Comparison of ENCODE assay signal across 14 cellular contexts in the genomic region with DNA sequence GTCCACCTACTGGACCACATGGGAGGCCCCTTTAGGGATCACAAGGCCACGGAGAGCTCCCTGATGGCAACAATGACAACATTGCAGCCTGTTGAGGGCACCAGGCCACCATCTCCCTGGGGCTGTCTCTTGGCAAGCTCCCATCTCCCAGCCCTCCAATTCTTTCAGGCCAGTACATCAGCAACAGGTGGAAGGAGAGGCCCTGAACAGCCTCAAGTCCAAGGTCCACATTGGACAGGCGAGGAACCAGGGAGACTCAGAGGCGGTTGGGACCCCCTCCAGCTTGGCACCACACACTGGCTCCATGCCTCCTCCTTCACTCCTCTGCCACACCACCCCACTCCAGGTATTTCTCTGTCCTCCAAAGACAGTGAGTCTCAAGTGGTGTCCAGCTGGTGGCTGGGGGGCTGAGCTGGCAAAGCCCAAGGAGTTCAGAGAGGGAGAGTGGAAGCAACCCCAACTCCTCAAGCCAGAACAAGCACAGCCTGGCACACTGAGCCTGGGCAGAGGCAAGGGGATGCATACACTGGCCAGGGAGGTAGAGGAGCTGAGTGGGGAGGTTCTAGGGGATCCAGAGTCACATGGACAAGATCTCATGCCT. TPM values are rescaled to one million over a fixed set of nuclear protein-coding genes. Genes with fewer than 3 reads are reported as not detected.
DNase-seq lines count a peak whose midpoint lies in the region; ATAC-seq and TF ChIP-seq lines count a peak whose summit lies in the region.
"Had no signal": no experiment of that assay in that cellular context is flagged by ENCODE, and none has a peak within 500 bp of the region (broad histone marks: within the 10 kb centered on the region; RNA-seq: fewer than 3 reads in every experiment).

No MANE protein-coding gene starts in this region.

- no peaks in the 10 kb centered on the region for H3K9me3 ChIP-seq in CD8-positive, alpha-beta T cell (ENCODE audit: low read length)
- no peaks in the 10 kb centered on the region for H3K9me3 ChIP-seq in OCI-LY1 (ENCODE audit: low read length)
- H3K9me3 ChIP-seq: lower lobe of right lung had no signal

- intact Hi-C loops in CD8-positive, alpha-beta T cell (cut with DNase I, micrococcal nuclease), result no loop called here

- H3K4me3 Mint-ChIP-seq in CD8-positive, alpha-beta T cell, result peak overlapping the region; percentile 94
- peak overlapping the region; percentile 85 to 95 (median 89) for H3K4me3 Mint-ChIP-seq in immature natural killer cell

- H4K20me1 ChIP-seq in OCI-LY1 (ENCODE audit: insufficient read depth, low read length), result no peaks in the 10 kb centered on the region

- H3K4me3 ChIP-seq in CD8-positive, alpha-beta T cell (ENCODE audit: low read depth, low read length), result no peak overlapping the region
- no peak overlapping the region for H3K4me3 ChIP-seq in OCI-LY1 (ENCODE audit: low read depth, low read length, poor library complexity, severe bottlenecking)
- H3K4me3 ChIP-seq: lower lobe of right lung, skin epidermis had no signal

- H3K9me2 ChIP-seq in OCI-LY1 (ENCODE audit: low read depth, low read length), result no peaks in the 10 kb centered on the region

- H3K9ac ChIP-seq in OCI-LY1 (ENCODE audit: low read length), result peak overlapping the region; percentile 88; the same call in 1 of the 2 replicates

- H3K27ac ChIP-seq in CD8-positive, alpha-beta T cell (ENCODE audit: low read depth, low read length), result peak overlapping the region; percentile 65
- peak overlapping the region; percentile 90 for H3K27ac ChIP-seq in OCI-LY1 (ENCODE audit: low read depth, low read length, poor library complexity, severe bottlenecking)

- H3K4me2 ChIP-seq in OCI-LY1 (ENCODE audit: low read length), result peak overlapping the region; percentile 93; the same call in 1 of the 2 replicates

- H2AFZ ChIP-seq in OCI-LY1 (ENCODE audit: low read length), result peak overlapping the region; percentile 43; the same call in 1 of the 2 replicates

- DNase-seq in CD8-positive, alpha-beta T cell, result no peak
- DNase-seq in immature natural killer cell, result no peak
- no peak for DNase-seq in NCI-H2171 treated with DMSO at 0.1 percent for 48 hours (lab: John Stamatoyannopoulos, UW)
- DNase-seq in islet precursor cell, result no peak
- DNase-seq: C1 segment of cervical spinal cord, H7, lower lobe of right lung, NCI-H1930, NCI-H82, occipital lobe had no signal

- POLR2A ChIA-PET in CD8-positive, alpha-beta T cell (lab: Charles Lee), result interaction anchor here (0.9 to 5.2 kb wide), 7 partner anchors 10 to 149 kb away, joined by 3 to 49 read pairs (median 7); partner anchors contain the start of gene POLR2A

- H3K79me2 ChIP-seq in OCI-LY1 (ENCODE audit: insufficient read depth, low read length), result no peaks in the 10 kb centered on the region

- H3K4me1 Mint-ChIP-seq in CD8-positive, alpha-beta T cell (ENCODE audit: low read depth), result peaks cover 58% of the 10 kb centered on the region
- H3K4me1 Mint-ChIP-seq in immature natural killer cell, result peaks cover 40 to 44% of the 10 kb centered on the region in 2 donors

- no peaks in the 10 kb centered on the region for H3F3A ChIP-seq in OCI-LY1 (ENCODE audit: insufficient read depth, low read length)

- no peaks in the 10 kb centered on the region for H3K27me3 ChIP-seq in CD8-positive, alpha-beta T cell (ENCODE audit: insufficient read depth, low read length)
- no peaks in the 10 kb centered on the region for H3K27me3 ChIP-seq in OCI-LY1 (ENCODE audit: insufficient read depth, low read length)

- H3K27ac Mint-ChIP-seq in CD8-positive, alpha-beta T cell, result peak overlapping the region; percentile 97
- peak overlapping the region; percentile 87 to 98 (median 96) for H3K27ac Mint-ChIP-seq in immature natural killer cell

- H3K4me1 ChIP-seq in CD8-positive, alpha-beta T cell (ENCODE audit: insufficient read depth, low read length), result peaks cover 61% of the 10 kb centered on the region
- peaks cover 51% of the 10 kb centered on the region for H3K4me1 ChIP-seq in OCI-LY1 (ENCODE audit: insufficient read depth, low read length, severe bottlenecking)

- CTCF ChIA-PET in CD8-positive, alpha-beta T cell (lab: Charles Lee), result interaction anchor here (1.1 to 7.5 kb wide), 8 partner anchors 10 to 101 kb away, joined by 3 to 95 read pairs (median 16); partner anchors contain the start of gene TMEM95

- TF ChIP-seq CTCF in CD8-positive, alpha-beta T cell (IDR thresholded peaks at IDR 0.05), result no peak
- no peak for TF ChIP-seq CTCF in OCI-LY1 (IDR thresholded peaks at IDR 0.05; ENCODE audit: low read length)

- peaks cover 6% of the 10 kb centered on the region for H3K36me3 ChIP-seq in CD8-positive, alpha-beta T cell (ENCODE audit: insufficient read depth, low read length)
- H3K36me3 ChIP-seq in OCI-LY1 (ENCODE audit: insufficient read depth, low read length), result peaks cover 5% of the 10 kb centered on the region; the same call in 1 of the 2 replicates
- H3K36me3 ChIP-seq: lower lobe of right lung had no signal

- ATAC-seq in CD8-positive, alpha-beta T cell, result no peak
- no peak for ATAC-seq in GM21529 (IDR thresholded peaks at IDR 0.05; ENCODE audit: unreplicated experiment)
- ATAC-seq: lower lobe of right lung had no signal

- no peaks in the 10 kb centered on the region for H3K27me3 Mint-ChIP-seq in CD8-positive, alpha-beta T cell (ENCODE audit: low read depth)
- H3K27me3 Mint-ChIP-seq in immature natural killer cell (ENCODE audit: low read depth in 3 of 3), result peaks cover 0 to 4% (median under 1%) of the 10 kb centered on the region in 3 donors

- peaks cover 30% of the 10 kb centered on the region for H3K36me3 Mint-ChIP-seq in CD8-positive, alpha-beta T cell
- peaks cover 4 to 6% (median 5%) of the 10 kb centered on the region in 3 donors for H3K36me3 Mint-ChIP-seq in immature natural killer cell

- H3K9me3 Mint-ChIP-seq in CD8-positive, alpha-beta T cell, result no peaks in the 10 kb centered on the region
- H3K9me3 Mint-ChIP-seq in immature natural killer cell, result peaks cover 0 to 1% (median 0%) of the 10 kb centered on the region in 6 donors

RNA-seq across cellular contexts. Expression of gene ACAP1, which starts 1.3 kb away (rescaled TPM):
- total RNA-seq in CD8-positive, alpha-beta T cell, result 100 to 1,000 TPM; 432 to 451 TPM
- 100 to 1,000 TPM; 137 to 227 (median 214) TPM for polyA plus RNA-seq in immature natural killer cell
- total RNA-seq: occipital lobe had no signal

RNA-seq across cellular contexts. Expression of gene NEURL4, which starts 5.9 kb away (rescaled TPM):
- total RNA-seq in CD8-positive, alpha-beta T cell, result 10 to 100 TPM; 29.1 to 32.2 TPM
- polyA plus RNA-seq in immature natural killer cell, result 1 to 10 TPM in 2 of 3 donors, under 1 TPM in 1; 0.58 to 2.8 (median 1.4) TPM

RNA-seq across cellular contexts. Expression of gene KCTD11, which starts 16.9 kb away (rescaled TPM):
- total RNA-seq in CD8-positive, alpha-beta T cell, result 1 to 10 TPM; 1.4 to 1.8 TPM
- 10 to 100 TPM in 1 of 3 donors, 1 to 10 TPM in 2; 5.5 to 13.0 (median 9.4) TPM for polyA plus RNA-seq in immature natural killer cell

RNA-seq across cellular contexts. Expression of gene GPS2, which starts 19.9 kb away (rescaled TPM):
- total RNA-seq in CD8-positive, alpha-beta T cell, result 100 to 1,000 TPM; 128 to 132 TPM
- polyA plus RNA-seq in immature natural killer cell, result 100 to 1,000 TPM; 100 to 129 (median 123) TPM

RNA-seq across cellular contexts. Expression of gene TMEM95, which starts 19.9 kb away (rescaled TPM):
- not detected for total RNA-seq in CD8-positive, alpha-beta T cell
- not detected for polyA plus RNA-seq in immature natural killer cell
- total RNA-seq: dermis microvascular lymphatic vessel endothelial cell, H7, lower lobe of right lung, occipital lobe had no signal
